ENCODE assay signal across 25 cellular contexts in the genomic region with DNA sequence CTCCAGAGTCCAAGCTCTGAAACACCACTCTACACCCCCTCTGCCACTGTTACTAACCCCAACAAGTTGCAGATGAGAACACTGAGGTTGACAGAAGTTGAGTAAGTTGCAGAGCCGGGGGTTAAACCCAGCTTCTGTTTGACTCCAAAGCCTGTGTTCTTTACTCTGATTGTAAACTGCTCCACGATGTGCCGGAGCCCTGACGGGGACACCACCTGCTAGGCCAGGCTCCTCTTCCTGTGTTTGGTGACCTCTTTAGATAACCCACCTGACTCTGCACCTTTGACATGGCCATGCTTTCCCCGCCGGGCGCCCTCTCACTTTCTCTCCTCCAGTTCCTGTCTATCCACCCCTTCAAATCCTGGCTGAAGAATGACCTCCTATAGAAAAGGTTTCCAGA.
"Had no signal": no experiment of that assay in that cellular context is flagged by ENCODE, and none has a peak within 500 bp of the region (broad histone marks: within the 10 kb centered on the region; RNA-seq: fewer than 3 reads in every experiment).

No MANE protein-coding gene starts in this region.

- H3K4me3 Mint-ChIP-seq: activated CD4-positive, alpha-beta T cell treated with anti-CD3 and anti-CD28 coated beads, Interleukin-2, amount 10 ng/mL, durations not matched to agents 7 days and 5 days; activated CD8-positive, alpha-beta T cell treated with anti-CD3 and anti-CD28 coated beads, Interleukin-2, amount 10 ng/mL, durations not matched to agents 7 days and 5 days; activated T-cell treated with anti-CD3 and anti-CD28 coated beads, Interleukin-2, amount 50 U/mL, for 72 hours; central memory CD8-positive, alpha-beta T cell; immature natural killer cell; neural crest cell; T-cell had no signal

- H3K4me3 ChIP-seq: ascending aorta, colonic mucosa, gastrocnemius medialis, heart left ventricle, left ventricle myocardium inferior, prostate gland, right atrium auricular region, testis, upper lobe of left lung had no signal

- DNase-seq: activated CD4-positive, alpha-beta T cell treated with anti-CD3 and anti-CD28 coated beads, Interleukin-2, amount 10 ng/mL, durations not matched to agents 7 days and 5 days; activated CD8-positive, alpha-beta memory T cell treated with anti-CD3 and anti-CD28 coated beads, Interleukin-2, amount 50 U/mL, for 48 hours; activated CD8-positive, alpha-beta T cell treated with anti-CD3 and anti-CD28 coated beads, Interleukin-2, amount 10 ng/mL, durations not matched to agents 7 days and 5 days; activated effector memory CD4-positive, alpha-beta T cell treated with anti-CD3 and anti-CD28 coated beads, Interleukin-2, amount 50 U/mL, for 16 hours; activated naive CD4-positive, alpha-beta T cell treated with anti-CD3 and anti-CD28 coated beads, Interleukin-2, amount 50 U/mL, for 16 hours; activated T-cell treated with anti-CD3 and anti-CD28 coated beads, Interleukin-2, amount 50 U/mL, for 72 hours; colonic mucosa; effector CD4-positive, alpha-beta T cell; gastrocnemius medialis; heart left ventricle; immature natural killer cell; kidney glomerular epithelial cell; left ventricle myocardium inferior; mammary epithelial cell; T-cell; T-helper 9 cell; testis had no signal

- H3K9me3 ChIP-seq: ascending aorta, colonic mucosa, gastrocnemius medialis, prostate gland, testis had no signal

- H3K36me3 ChIP-seq: ascending aorta, colonic mucosa, gastrocnemius medialis, heart left ventricle, left ventricle myocardium inferior, prostate gland, right atrium auricular region, upper lobe of left lung had no signal

- H3K4me1 ChIP-seq: ascending aorta, colonic mucosa, gastrocnemius medialis, heart left ventricle, left ventricle myocardium inferior, prostate gland, right atrium auricular region, testis, upper lobe of left lung had no signal

- H3K27ac Mint-ChIP-seq: activated CD4-positive, alpha-beta T cell treated with anti-CD3 and anti-CD28 coated beads, Interleukin-2, amount 10 ng/mL, durations not matched to agents 7 days and 5 days; activated CD8-positive, alpha-beta T cell treated with anti-CD3 and anti-CD28 coated beads, Interleukin-2, amount 10 ng/mL, durations not matched to agents 7 days and 5 days; activated T-cell treated with anti-CD3 and anti-CD28 coated beads, Interleukin-2, amount 50 U/mL, for 72 hours; immature natural killer cell; T-cell had no signal

- H3K9me3 Mint-ChIP-seq: activated CD4-positive, alpha-beta T cell treated with anti-CD3 and anti-CD28 coated beads, Interleukin-2, amount 10 ng/mL, durations not matched to agents 7 days and 5 days; immature natural killer cell; neural crest cell had no signal

- H3K4me1 Mint-ChIP-seq: activated CD4-positive, alpha-beta T cell treated with anti-CD3 and anti-CD28 coated beads, Interleukin-2, amount 10 ng/mL, durations not matched to agents 7 days and 5 days; central memory CD8-positive, alpha-beta T cell; immature natural killer cell; T-cell had no signal

- H3K27ac ChIP-seq: ascending aorta, colonic mucosa, gastrocnemius medialis, heart left ventricle, left ventricle myocardium inferior, prostate gland, right atrium auricular region, testis, upper lobe of left lung had no signal

- ATAC-seq: activated CD4-positive, CD25-positive, alpha-beta regulatory T cell treated with anti-CD3 and anti-CD28 coated beads, Interleukin-2, amount 50 U/mL, for 24 hours; activated CD8-positive, alpha-beta T cell treated with anti-CD3 and anti-CD28 coated beads, Interleukin-2, amount 10 ng/mL, durations not matched to agents 7 days and 5 days; activated T-cell treated with anti-CD3 and anti-CD28 coated beads, Interleukin-2, amount 50 U/mL, for 72 hours; esophagus mucosa; gastrocnemius medialis; heart left ventricle; T-cell had no signal

- H3K27me3 ChIP-seq: ascending aorta, colonic mucosa, right atrium auricular region, testis, upper lobe of left lung had no signal

- H3K36me3 Mint-ChIP-seq: immature natural killer cell had no signal
